Comparison of ENCODE assay signal across 6 cellular contexts in the genomic region with DNA sequence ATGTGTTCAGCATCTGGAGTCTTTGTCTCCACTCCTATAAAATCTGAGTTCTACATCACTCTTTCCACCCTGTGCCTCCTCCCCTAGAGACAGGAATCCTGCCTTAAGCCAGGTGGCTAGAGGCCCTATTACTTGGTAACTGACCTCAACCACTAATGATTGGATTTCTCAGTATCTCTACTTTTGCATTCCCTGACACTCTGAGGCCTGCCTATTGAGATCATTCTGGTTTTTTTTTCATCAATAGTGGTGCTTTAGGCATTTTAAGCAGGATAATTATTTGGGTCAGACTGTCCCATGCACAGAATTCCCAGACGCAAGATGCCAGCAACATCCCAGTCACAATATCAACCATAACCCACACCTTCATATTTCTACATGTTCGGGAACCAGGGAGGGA. TPM values are rescaled to one million over a fixed set of nuclear protein-coding genes. Genes with fewer than 3 reads are reported as not detected.
"Had no signal": no experiment of that assay in that cellular context is flagged by ENCODE, and none has a peak within 500 bp of the region (broad histone marks: within the 10 kb centered on the region; RNA-seq: fewer than 3 reads in every experiment).

No MANE protein-coding gene starts in this region.

- H3K27ac ChIP-seq: HL-60 had no signal

- H3K4me3 ChIP-seq: K562 had no signal

- DNase-seq: IMR-90, KBM-7, KG1 had no signal

RNA-seq across cellular contexts. Expression of a gene that starts 3.9 kb away (rescaled TPM):
- polyA plus RNA-seq: IgD-negative memory B cell, IMR-90, K562 had no signal
